19 cellular contexts compared by ENCODE assay signal in the genomic region with DNA sequence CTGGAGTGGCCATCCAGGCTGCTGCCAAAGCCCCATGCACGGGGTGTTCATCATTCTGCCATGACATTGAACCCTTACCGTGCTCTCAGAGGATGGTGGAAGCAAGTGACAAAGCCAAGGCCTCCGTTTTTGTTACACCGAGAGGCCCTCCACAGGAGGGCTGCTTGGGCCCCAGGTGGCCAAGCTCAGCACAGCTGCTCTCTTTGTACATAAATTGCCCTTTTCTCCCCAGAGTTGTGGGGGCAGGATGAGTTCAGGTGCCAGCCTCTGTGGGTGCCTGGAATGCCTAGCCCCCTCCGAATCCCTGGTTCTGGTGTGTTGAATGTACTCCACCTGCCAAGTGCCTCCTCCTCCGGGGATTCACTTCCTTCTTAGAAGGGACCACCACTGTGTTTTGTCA. TPM values are rescaled to one million over a fixed set of nuclear protein-coding genes. Genes with fewer than 3 reads are reported as not detected.
DNase-seq lines count a peak whose midpoint lies in the region; ATAC-seq and TF ChIP-seq lines count a peak whose summit lies in the region.
"Had no signal": no experiment of that assay in that cellular context is flagged by ENCODE, and none has a peak within 500 bp of the region (broad histone marks: within the 10 kb centered on the region; RNA-seq: fewer than 3 reads in every experiment).

No MANE protein-coding gene starts in this region.

- peaks cover 0 to 7% (median 0%) of the 10 kb centered on the region in 9 donors for H3K27me3 ChIP-seq in heart left ventricle
- H3K27me3 ChIP-seq in HCT116 (ENCODE audit: insufficient read depth, low read length), result no peaks in the 10 kb centered on the region
- no peaks in the 10 kb centered on the region for H3K27me3 ChIP-seq in effector memory CD4-positive, alpha-beta T cell (replicated peaks; ENCODE audit: control insufficient read depth, insufficient read depth, low read length, poor library complexity, severe bottlenecking)
- H3K27me3 ChIP-seq: SJSA1, testis had no signal

- peaks cover 15% of the 10 kb centered on the region for H3K27me3 Mint-ChIP-seq in central memory CD8-positive, alpha-beta T cell

- TF ChIP-seq CTCF in heart left ventricle (IDR thresholded peaks at IDR 0.05) (no peak), HCT116 (IDR thresholded peaks at IDR 0.05 in 2 of 3, conservative IDR thresholded peaks at IDR 0.05 in 1 of 3; ENCODE audit: borderline replicate concordance in 1 of 3, insufficient read depth in 1 of 3, low read depth in 2 of 3, low read length in 2 of 3) (no peak)

- DNase-seq in cardiac septum (ENCODE audit: low spot score) (peak; percentile 54), heart left ventricle (no peak), HCT116 (ENCODE audit: low read depth, low spot score) (no peak), NCI-H226 (no peak)
- DNase-seq in central memory CD8-positive, alpha-beta T cell (ENCODE audit: low spot score in 2 of 2), result no peak
- DNase-seq in effector memory CD4-positive, alpha-beta T cell, result no peak
- DNase-seq: activated effector memory CD4-positive, alpha-beta T cell treated with anti-CD3 and anti-CD28 coated beads, Interleukin-2, amount 50 U/mL, for 16 hours; aorta; endodermal cell; GOT3; midbrain; NCI-H748 treated with DMSO at 0.1 percent for 48 hours; nucleus accumbens; spleen; T-helper 9 cell; testis had no signal

- H3K4me3 Mint-ChIP-seq in central memory CD8-positive, alpha-beta T cell, result peak overlapping the region; percentile 60

- H2AFZ ChIP-seq in HCT116 (ENCODE audit: low read depth, low read length, poor library complexity, severe bottlenecking), result no peak overlapping the region

- no peaks in the 10 kb centered on the region for H3K9me3 Mint-ChIP-seq in central memory CD8-positive, alpha-beta T cell
- H3K9me3 Mint-ChIP-seq: endodermal cell had no signal

- peaks cover 0 to 30% (median 10%) of the 10 kb centered on the region in 12 donors for H3K4me1 ChIP-seq in heart left ventricle
- peaks cover 28 to 39% of the 10 kb centered on the region in 2 experiments for H3K4me1 ChIP-seq in HCT116 (ENCODE audit: control insufficient read depth in 1 of 2, insufficient read depth in 2 of 2, low read length in 2 of 2)
- peaks cover 12% of the 10 kb centered on the region for H3K4me1 ChIP-seq in effector memory CD4-positive, alpha-beta T cell (ENCODE audit: control insufficient read depth, insufficient read depth, low read length, poor library complexity, severe bottlenecking)

- H3K27ac ChIP-seq in heart left ventricle, result no peak overlapping the region
- H3K27ac ChIP-seq in HCT116 (ENCODE audit: low read depth, low read length), result peak overlapping the region; percentile 90; the same call in 1 of the 2 replicates
- H3K27ac ChIP-seq in effector memory CD4-positive, alpha-beta T cell (ENCODE audit: insufficient read depth, low read length, poor library complexity, severe bottlenecking), result no peak overlapping the region
- H3K27ac ChIP-seq: SJSA1, spleen, testis had no signal

- H3K9me2 ChIP-seq in HCT116 (ENCODE audit: insufficient read depth), result no peaks in the 10 kb centered on the region

- H3K4me1 Mint-ChIP-seq in central memory CD8-positive, alpha-beta T cell, result peaks cover 19% of the 10 kb centered on the region

- no TSS peak for BruUV-seq in HCT116 (replicated peaks; lab: Mats Ljungman, UMichigan)

- H3K36me3 ChIP-seq in heart left ventricle (no peaks in the 10 kb centered on the region), HCT116 (ENCODE audit: control insufficient read depth in 1 of 2, insufficient read depth in 2 of 2, low read length in 2 of 2) (no peaks in the 10 kb centered on the region)
- no peaks in the 10 kb centered on the region for H3K36me3 ChIP-seq in effector memory CD4-positive, alpha-beta T cell (ENCODE audit: control insufficient read depth, insufficient read depth, low read length)
- H3K36me3 ChIP-seq: SJSA1, spleen had no signal

- H3K9me3 ChIP-seq in heart left ventricle, result no peaks in the 10 kb centered on the region
- no peaks in the 10 kb centered on the region for H3K9me3 ChIP-seq in HCT116 (ENCODE audit: control insufficient read depth in 1 of 2, insufficient read depth in 1 of 2, low read depth in 1 of 2, low read length in 2 of 2)
- no peaks in the 10 kb centered on the region for H3K9me3 ChIP-seq in effector memory CD4-positive, alpha-beta T cell (ENCODE audit: control insufficient read depth, low read length)
- H3K9me3 ChIP-seq: SJSA1, spleen, testis had no signal

- no peak for TF ChIP-seq RAD21 in HCT116 (IDR thresholded peaks at IDR 0.05; ENCODE audit: low read depth)

- no peaks in the 10 kb centered on the region for H4K20me1 ChIP-seq in HCT116 (ENCODE audit: insufficient read depth)

- no peak overlapping the region for H3K27ac Mint-ChIP-seq in central memory CD8-positive, alpha-beta T cell (ENCODE audit: low read depth)
- H3K27ac Mint-ChIP-seq: endodermal cell had no signal

- RAD21 ChIA-PET in HCT116 (lab: Charles Lee; ENCODE audit: low non-redundant PET in 1 of 2, low total read pairs in 2 of 2, uncharacterized antibody in 2 of 2, unreplicated experiment in 2 of 2), result no interaction called here

- CTCF ChIA-PET in HCT116 (lab: Charles Lee), result interaction anchor here (1.2 kb wide), 1 partner anchor 25 kb away, joined by 3 read pairs; no protein-coding TSS in a partner anchor

- intact Hi-C loops in cardiac septum (cut with DNase I) (no loop called here), heart left ventricle (cut with DNase I) (no loop called here), HCT116 (cut with micrococcal nuclease) (no loop called here)

- H3K4me2 ChIP-seq in HCT116 (ENCODE audit: low read length), result peak overlapping the region; percentile 84

- ATAC-seq in heart left ventricle, result no peak
- ATAC-seq in HCT116, result no peak
- no peak for ATAC-seq in central memory CD8-positive, alpha-beta T cell (replicated peaks; ENCODE audit: extremely low read depth, poor library complexity, severe bottlenecking)
- no peak for ATAC-seq in GM18505 (IDR thresholded peaks at IDR 0.05; ENCODE audit: unreplicated experiment)
- ATAC-seq: activated CD4-positive, CD25-positive, alpha-beta regulatory T cell treated with anti-CD3 and anti-CD28 coated beads, Interleukin-2, amount 50 U/mL, for 24 hours had no signal

- H3K4me3 ChIP-seq in heart left ventricle, result no peak overlapping the region
- H3K4me3 ChIP-seq in HCT116 (replicated peaks in 1 of 2; ENCODE audit: low read depth in 1 of 2, low read length in 2 of 2), result no peak overlapping the region
- H3K4me3 ChIP-seq in effector memory CD4-positive, alpha-beta T cell (ENCODE audit: insufficient read depth, low read depth, low read length, poor library complexity, severe bottlenecking), result no peak overlapping the region

- TF ChIP-seq POLR2A in heart left ventricle (IDR thresholded peaks at IDR 0.05), result no peak
- TF ChIP-seq POLR2A in HCT116 (IDR thresholded peaks at IDR 0.05; ENCODE audit: borderline replicate concordance, extremely low read depth, insufficient read depth, insufficient read length), result no peak
- TF ChIP-seq POLR2A in GM18505 (IDR thresholded peaks at IDR 0.05; ENCODE audit: borderline replicate concordance, extremely low read depth, insufficient read depth, insufficient read length), result no peak

- POLR2A ChIA-PET in HCT116 (lab: Charles Lee), result no interaction called here

- 85 to 94% (median 88%) methylated on average over 6 of the region's 6 CpGs for WGBS in heart left ventricle, 4 donors

- peaks cover 2% of the 10 kb centered on the region for H3K36me3 Mint-ChIP-seq in central memory CD8-positive, alpha-beta T cell (ENCODE audit: insufficient read depth)

- no peak overlapping the region for H3K9ac ChIP-seq in HCT116 (ENCODE audit: low read length)

- H3K79me2 ChIP-seq in HCT116 (ENCODE audit: insufficient read depth, low read length), result no peaks in the 10 kb centered on the region

TF ChIP-seq in HCT116, 20 proteins besides CTCF, POLR2A, EP300 and RAD21 (continues in another document):
- TF ChIP-seq CEBPB (IDR thresholded peaks at IDR 0.05; ENCODE audit: low read depth), result no peak
- TF ChIP-seq, protein P1, sequence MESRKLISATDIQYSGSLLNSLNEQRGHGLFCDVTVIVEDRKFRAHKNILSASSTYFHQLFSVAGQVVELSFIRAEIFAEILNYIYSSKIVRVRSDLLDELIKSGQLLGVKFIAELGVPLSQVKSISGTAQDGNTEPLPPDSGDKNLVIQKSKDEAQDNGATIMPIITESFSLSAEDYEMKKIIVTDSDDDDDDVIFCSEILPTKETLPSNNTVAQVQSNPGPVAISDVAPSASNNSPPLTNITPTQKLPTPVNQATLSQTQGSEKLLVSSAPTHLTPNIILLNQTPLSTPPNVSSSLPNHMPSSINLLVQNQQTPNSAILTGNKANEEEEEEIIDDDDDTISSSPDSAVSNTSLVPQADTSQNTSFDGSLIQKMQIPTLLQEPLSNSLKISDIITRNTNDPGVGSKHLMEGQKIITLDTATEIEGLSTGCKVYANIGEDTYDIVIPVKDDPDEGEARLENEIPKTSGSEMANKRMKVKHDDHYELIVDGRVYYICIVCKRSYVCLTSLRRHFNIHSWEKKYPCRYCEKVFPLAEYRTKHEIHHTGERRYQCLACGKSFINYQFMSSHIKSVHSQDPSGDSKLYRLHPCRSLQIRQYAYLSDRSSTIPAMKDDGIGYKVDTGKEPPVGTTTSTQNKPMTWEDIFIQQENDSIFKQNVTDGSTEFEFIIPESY (IDR thresholded peaks at IDR 0.05; ENCODE audit: extremely low read depth, insufficient replicate concordance, low read length), result no peak
- TF ChIP-seq, protein P2, sequence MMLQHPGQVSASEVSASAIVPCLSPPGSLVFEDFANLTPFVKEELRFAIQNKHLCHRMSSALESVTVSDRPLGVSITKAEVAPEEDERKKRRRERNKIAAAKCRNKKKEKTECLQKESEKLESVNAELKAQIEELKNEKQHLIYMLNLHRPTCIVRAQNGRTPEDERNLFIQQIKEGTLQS (IDR thresholded peaks at IDR 0.05), result no peak

RNA-seq across cellular contexts. Expression of gene ACOT11, which starts 7.1 kb away (rescaled TPM):
- total RNA-seq in cardiac septum, result 44.1 TPM
- total RNA-seq in heart left ventricle, result 10 to 100 TPM; 33.2 to 69.3 (median 55.9) TPM
- polyA plus RNA-seq in heart left ventricle, result 10 to 100 TPM; 40.8 to 60.8 TPM
- 31.1 TPM for total RNA-seq in HCT116 (2021; ENCODE audit: unreplicated experiment)
- polyA plus RNA-seq in HCT116 (2012), result 17.3 and 18.7 TPM in 2 replicates
